In the genomic region with DNA sequence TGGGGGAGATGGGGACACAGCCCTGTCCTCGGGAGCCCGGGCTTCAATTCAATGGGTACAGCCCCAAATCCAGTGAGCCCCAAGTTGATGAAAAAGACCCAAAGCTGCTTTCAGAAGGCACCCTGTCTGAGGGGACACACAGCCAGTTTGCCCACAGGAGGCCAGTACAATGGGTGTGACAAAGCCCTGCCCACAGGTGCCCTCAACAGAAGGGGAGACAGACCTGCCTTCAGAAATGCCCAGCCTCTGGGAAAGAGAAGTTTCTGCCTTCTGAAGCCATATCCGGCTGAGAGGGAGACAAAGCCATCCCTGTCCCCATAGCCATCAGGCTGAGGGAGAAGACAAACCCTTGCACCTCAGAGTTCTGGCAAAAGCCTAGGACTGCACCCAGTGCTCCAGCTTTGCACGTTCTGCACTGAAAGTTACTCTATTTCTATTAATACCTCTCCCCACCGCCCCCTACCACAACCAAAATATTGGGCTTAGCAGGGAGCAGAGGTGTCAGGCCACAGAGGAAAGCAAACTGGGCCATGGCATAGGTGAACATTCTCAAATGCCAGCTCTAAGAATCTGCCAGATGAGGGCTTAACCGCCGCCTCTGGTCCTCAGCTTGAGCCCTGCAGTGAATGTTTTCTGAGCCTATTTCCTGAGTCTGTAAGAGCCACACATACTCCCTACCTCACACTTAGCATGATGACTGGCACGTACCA, we compare ENCODE assay signal across 1 cellular context.
TF ChIP-seq lines count a peak whose summit lies in the region.

No MANE protein-coding gene starts in this region.

TF ChIP-seq in H1, 55 proteins besides CTCF, POLR2A, EP300 and RAD21:
- TF ChIP-seq EGR1 (IDR thresholded peaks at IDR 0.05; ENCODE audit: borderline replicate concordance, low read depth, low read length) (no peak), YY1 (IDR thresholded peaks at IDR 0.05; ENCODE audit: low read depth, low read length) (no peak), SP4 (IDR thresholded peaks at IDR 0.05; ENCODE audit: low read length) (no peak), BACH1 (IDR thresholded peaks at IDR 0.05; ENCODE audit: low read length) (no peak), CTBP2 (IDR thresholded peaks at IDR 0.05; ENCODE audit: borderline replicate concordance, insufficient read depth, insufficient read length, low read length) (no peak), SUZ12 (IDR thresholded peaks at IDR 0.05; ENCODE audit: low read length) (no peak), HDAC6 (IDR thresholded peaks at IDR 0.05; ENCODE audit: low read depth, low read length) (no peak)
- TF ChIP-seq, protein P1, sequence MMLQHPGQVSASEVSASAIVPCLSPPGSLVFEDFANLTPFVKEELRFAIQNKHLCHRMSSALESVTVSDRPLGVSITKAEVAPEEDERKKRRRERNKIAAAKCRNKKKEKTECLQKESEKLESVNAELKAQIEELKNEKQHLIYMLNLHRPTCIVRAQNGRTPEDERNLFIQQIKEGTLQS (IDR thresholded peaks at IDR 0.05; ENCODE audit: insufficient read depth, low read depth, low read length): no peak
